ENCODE assay signal across 15 cellular contexts in genomic region chr1:183901748-183902341, GRCh38.
A peak's percentile ranks its signal among the peaks of the same experiment; 100 is the strongest.
DNase-seq lines count a peak whose midpoint lies in the region; ATAC-seq and TF ChIP-seq lines count a peak whose summit lies in the region.
"Had no signal": no experiment of that assay in that cellular context is flagged by ENCODE, and none has a peak within 500 bp of the region (broad histone marks: within the 10 kb centered on the region; RNA-seq: fewer than 3 reads in every experiment).

No MANE protein-coding gene starts in this region.

- no peaks in the 10 kb centered on the region for H3K9me3 Mint-ChIP-seq in Caco-2 (ENCODE audit: unreplicated experiment)

- no peak overlapping the region for H3K27ac Mint-ChIP-seq in Caco-2 (ENCODE audit: unreplicated experiment)
- H3K27ac Mint-ChIP-seq: type B pancreatic cell had no signal

- no peak overlapping the region for H3K4me3 Mint-ChIP-seq in Caco-2 (ENCODE audit: unreplicated experiment)
- H3K4me3 Mint-ChIP-seq: type B pancreatic cell had no signal

- WGBS in lower leg skin, 2 donors = 55 to 60% methylated on average over 1 of the region's 1 CpG

- H3K4me1 ChIP-seq in lower lobe of right lung (peaks cover 8% of the 10 kb centered on the region), Caco-2 (no peaks in the 10 kb centered on the region; the same call in 1 of the 2 replicates)

- CTCF ChIA-PET in Caco-2 (lab: Charles Lee) = no interaction called here

- intact Hi-C loops in lower lobe of right lung (cut with DNase I) (no loop called here), lower leg skin (cut with DNase I; ENCODE audit: low total_unique reads) (no loop called here), Caco-2 (cut with micrococcal nuclease; ENCODE audit: unreplicated experiment) (no loop called here)

- no peaks in the 10 kb centered on the region for H3K4me1 Mint-ChIP-seq in Caco-2 (ENCODE audit: low read depth, unreplicated experiment)

- ATAC-seq in HG02588 (IDR thresholded peaks at IDR 0.05; ENCODE audit: unreplicated experiment) = peak; percentile 43
- no peak for ATAC-seq in lower lobe of right lung

- H3K9me3 ChIP-seq in lower lobe of right lung = no peaks in the 10 kb centered on the region
- no peaks in the 10 kb centered on the region for H3K9me3 ChIP-seq in Caco-2

- DNase-seq in SIG-M5 treated with dmso at 0.1 percent for 504 hours (lab: John Stamatoyannopoulos, UW; ENCODE audit: unreplicated experiment) (peak; percentile 76), SIG-M5 (lab: John Stamatoyannopoulos, UW) (no peak), SKM-1 treated with dmso at 0.1 percent for 144 hours (lab: John Stamatoyannopoulos, UW; ENCODE audit: unreplicated experiment) (peak; percentile 36), lower lobe of right lung (no peak), GM13977 (ENCODE audit: low spot score) (no peak), lower leg skin (ENCODE audit: low spot score in 2 of 2) (no peak), Caco-2 (no peak)
- DNase-seq: 8988T; COR-L47; mammary epithelial cell; NCI-H446 treated with DMSO at 0.1 percent for 48 hours; stimulated activated CD4-positive, alpha-beta T cell treated with anti-CD3 and anti-CD28 coated beads, Interleukin-12 subunit alpha, Interleukin-12 subunit beta, amount 100 ng/mL, for 4 hours had no signal

- H3K36me3 ChIP-seq in lower lobe of right lung (peaks cover 76% of the 10 kb centered on the region), Caco-2 (ENCODE audit: control insufficient read depth, insufficient read depth, low read length) (no peaks in the 10 kb centered on the region; the same call in none of the 2 replicates)

- no peak for TF ChIP-seq POLR2A in lower leg skin (IDR thresholded peaks at IDR 0.05)

- no TSS peak for BruUV-seq in Caco-2 (replicated peaks; lab: Mats Ljungman, UMichigan)

- H3K27ac ChIP-seq in lower lobe of right lung = peak overlapping the region; percentile 3
- H3K27ac ChIP-seq: cardiac muscle cell had no signal

- POLR2A ChIA-PET in Caco-2 (lab: Charles Lee) = no interaction called here

- H3K27me3 ChIP-seq in lower lobe of right lung (ENCODE audit: low read depth) = no peaks in the 10 kb centered on the region
- no peaks in the 10 kb centered on the region for H3K27me3 ChIP-seq in Caco-2 (replicated peaks; ENCODE audit: control insufficient read depth, insufficient read depth, low read length)
- H3K27me3 ChIP-seq: cardiac muscle cell had no signal

- TF ChIP-seq CTCF in lower lobe of right lung (IDR thresholded peaks at IDR 0.05) (no peak), GM13977 (IDR thresholded peaks at IDR 0.05; ENCODE audit: extremely low read depth, insufficient read depth, missing control alignments) (no peak), lower leg skin (IDR thresholded peaks at IDR 0.05) (no peak), Caco-2 (IDR thresholded peaks at IDR 0.05; ENCODE audit: insufficient read depth in 1 of 2, low read depth in 1 of 2, low read length in 1 of 2, severe bottlenecking in 1 of 2, unreplicated experiment in 1 of 2) (no peak)

- H3K27me3 Mint-ChIP-seq in Caco-2 (ENCODE audit: insufficient read depth, unreplicated experiment) = no peaks in the 10 kb centered on the region
- H3K27me3 Mint-ChIP-seq: type B pancreatic cell had no signal

- peaks cover 82% of the 10 kb centered on the region for H3K36me3 Mint-ChIP-seq in Caco-2 (ENCODE audit: insufficient read depth, unreplicated experiment)

- no peak overlapping the region for H3K4me3 ChIP-seq in lower lobe of right lung
- H3K4me3 ChIP-seq in lower leg skin (ENCODE audit: low read depth, poor library complexity, severe bottlenecking) = no peak overlapping the region
- no peak overlapping the region for H3K4me3 ChIP-seq in Caco-2 (ENCODE audit: low read depth, low read length)
- H3K4me3 ChIP-seq: cardiac muscle cell had no signal

- in situ Hi-C loops in GM13977 (cut with MboI; ENCODE audit: low pct_unique_long_range_greater_than_20kb, low sequenced_read_pairs, unreplicated experiment) = no loop called here

Comparison
In these comparisons a context has a peak if more than half of its experiments do, and no peak if none do; other contexts are left out.
1. DNase-seq: peak in SIG-M5 treated with dmso at 0.1 percent for 504 hours (single experiment) and SKM-1 treated with dmso at 0.1 percent for 144 hours (single experiment); none in SIG-M5 (single experiment), lower lobe of right lung (single experiment), GM13977 (single experiment), lower leg skin (0 of 2) and Caco-2 (0 of 2).